ENCODE assay signal across 8 cellular contexts in the genomic region with DNA sequence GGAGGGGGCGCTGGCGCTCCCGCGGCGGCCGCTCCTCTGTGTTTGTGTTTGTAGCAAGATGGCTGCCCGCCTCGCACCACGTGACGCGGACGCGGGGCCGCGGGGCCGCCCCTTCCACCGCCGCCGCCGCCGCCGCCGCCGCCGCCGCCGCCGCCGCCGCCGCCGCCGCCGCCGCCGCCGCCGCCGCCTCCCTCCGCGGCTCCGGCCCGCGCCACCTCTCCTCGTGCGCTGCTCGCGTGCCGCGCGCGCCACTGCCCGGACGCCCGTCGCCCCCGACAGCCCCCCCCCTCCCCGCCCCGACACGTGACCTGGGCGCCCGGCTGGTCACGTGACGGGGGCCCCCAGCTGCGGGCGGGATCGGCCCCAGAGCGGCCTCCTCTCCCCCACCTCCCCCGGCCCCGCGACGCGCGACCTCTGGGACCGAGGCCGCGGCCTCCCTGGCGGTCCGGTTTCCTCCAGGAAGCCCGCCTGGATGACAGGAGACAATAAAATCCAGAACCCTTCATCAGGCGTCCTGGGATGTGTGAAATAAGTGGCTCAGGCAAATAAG. TPM values are rescaled to one million over a fixed set of nuclear protein-coding genes. Genes with fewer than 3 reads are reported as not detected.
DNase-seq lines count a peak whose midpoint lies in the region; TF ChIP-seq lines count a peak whose summit lies in the region.

A gene with protein sequence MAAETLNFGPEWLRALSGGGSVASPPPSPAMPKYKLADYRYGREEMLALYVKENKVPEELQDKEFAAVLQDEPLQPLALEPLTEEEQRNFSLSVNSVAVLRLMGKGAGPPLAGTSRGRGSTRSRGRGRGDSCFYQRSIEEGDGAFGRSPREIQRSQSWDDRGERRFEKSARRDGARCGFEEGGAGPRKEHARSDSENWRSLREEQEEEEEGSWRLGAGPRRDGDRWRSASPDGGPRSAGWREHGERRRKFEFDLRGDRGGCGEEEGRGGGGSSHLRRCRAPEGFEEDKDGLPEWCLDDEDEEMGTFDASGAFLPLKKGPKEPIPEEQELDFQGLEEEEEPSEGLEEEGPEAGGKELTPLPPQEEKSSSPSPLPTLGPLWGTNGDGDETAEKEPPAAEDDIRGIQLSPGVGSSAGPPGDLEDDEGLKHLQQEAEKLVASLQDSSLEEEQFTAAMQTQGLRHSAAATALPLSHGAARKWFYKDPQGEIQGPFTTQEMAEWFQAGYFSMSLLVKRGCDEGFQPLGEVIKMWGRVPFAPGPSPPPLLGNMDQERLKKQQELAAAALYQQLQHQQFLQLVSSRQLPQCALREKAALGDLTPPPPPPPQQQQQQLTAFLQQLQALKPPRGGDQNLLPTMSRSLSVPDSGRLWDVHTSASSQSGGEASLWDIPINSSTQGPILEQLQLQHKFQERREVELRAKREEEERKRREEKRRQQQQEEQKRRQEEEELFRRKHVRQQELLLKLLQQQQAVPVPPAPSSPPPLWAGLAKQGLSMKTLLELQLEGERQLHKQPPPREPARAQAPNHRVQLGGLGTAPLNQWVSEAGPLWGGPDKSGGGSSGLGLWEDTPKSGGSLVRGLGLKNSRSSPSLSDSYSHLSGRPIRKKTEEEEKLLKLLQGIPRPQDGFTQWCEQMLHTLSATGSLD (N-terminal part only) (minus strand): TSS at position 55 of the 550 bp plus-strand sequence. CDS start 6,012 bp downstream, outside the sequence.

- peaks cover 4% of the 10 kb centered on the region; the same call in 1 of the 2 replicates for H3K36me3 Mint-ChIP-seq in HFFc6 (ENCODE audit: low read depth)

- H3K4me1 Mint-ChIP-seq in HFFc6 (ENCODE audit: low read depth), result peaks cover 20% of the 10 kb centered on the region

- no peaks in the 10 kb centered on the region for H3K9me3 Mint-ChIP-seq in HFFc6

- H3K4me3 Mint-ChIP-seq in HFFc6, result peak within 1 kb of the TSS; percentile 95

- DNase-seq in GM03348 (ENCODE audit: low spot score), result peak; percentile 93
- DNase-seq in HFFc6, result peak; percentile 33
- DNase-seq in NCI-H2227 (lab: John Stamatoyannopoulos, UW; ENCODE audit: unreplicated experiment), result peak; percentile 92
- peak; percentile 62 to 68 for DNase-seq in activated CD4-positive, alpha-beta T cell treated with anti-CD3 and anti-CD28 coated beads for 4 hours
- peak; percentile 47 for DNase-seq in dedifferentiated amniotic fluid mesenchymal stem cell (ENCODE audit: extremely low spot score)
- peak; percentile 88 for DNase-seq in left kidney (ENCODE audit: low read depth, low spot score)
- peak; percentile 71 to 79 for DNase-seq in stimulated activated CD4-positive, alpha-beta T cell treated with anti-CD3 and anti-CD28 coated beads, Interleukin-2, amount 100 ng/mL, for 24 hours
- DNase-seq in OCI-M2 (lab: John Stamatoyannopoulos, UW; ENCODE audit: unreplicated experiment), result no peak

- peak within 1 kb of the TSS; percentile 81 for H3K27ac Mint-ChIP-seq in HFFc6

- TF ChIP-seq CTCF in HFFc6 (IDR thresholded peaks at IDR 0.05), result no peak

- no peaks in the 10 kb centered on the region; the same call in 1 of the 2 replicates for H3K27me3 Mint-ChIP-seq in HFFc6 (ENCODE audit: insufficient read depth)

RNA-seq across cellular contexts. Expression of the gene that starts here (rescaled TPM):
- total RNA-seq in HFFc6 (2021; fragmentation: NEBNext Ultra II Directional; extraction: Animal tissue kit (Norgen Biotek cat#: 25700)), result 10 to 100 TPM; 17.7 to 21.8 (median 19.2) TPM
